In genomic region chr12:93322784-93323183, GRCh38 we compare ENCODE assay signal across 15 cellular contexts. TPM values are rescaled to one million over a fixed set of nuclear protein-coding genes. Genes with fewer than 3 reads are reported as not detected.
DNase-seq lines count a peak whose midpoint lies in the region; ATAC-seq and TF ChIP-seq lines count a peak whose summit lies in the region.
"Had no signal": no experiment of that assay in that cellular context is flagged by ENCODE, and none has a peak within 500 bp of the region (broad histone marks: within the 10 kb centered on the region; RNA-seq: fewer than 3 reads in every experiment).

No MANE protein-coding gene starts in this region.

- H3K4me3 ChIP-seq in HEK293 (ENCODE audit: low read depth, low read length) (no peak overlapping the region), SK-N-SH (ENCODE audit: low read depth in 2 of 2, low read length in 1 of 2) (no peak overlapping the region), A673 (ENCODE audit: low read depth, low read length, poor library complexity, severe bottlenecking) (no peak overlapping the region)

- BruUV-seq in A673 (replicated peaks; lab: Mats Ljungman, UMichigan): no TSS peak

- POLR2A ChIA-PET in HEK293 (lab: Yijun Ruan, JAX) (no interaction called here), SK-N-SH (lab: Yijun Ruan, JAX) (no interaction called here), A673 (lab: Charles Lee; ENCODE audit: low non-redundant PET) (interaction anchor here (0.6 kb wide), 1 partner anchor 10 kb away, joined by 8 read pairs; no protein-coding TSS in a partner anchor)

- H3K4me1 ChIP-seq in HEK293 (ENCODE audit: control insufficient read depth, insufficient read depth, low read length) (peaks cover 5% of the 10 kb centered on the region; the same call in 1 of the 2 replicates), SK-N-SH (ENCODE audit: control insufficient read depth in 1 of 2, insufficient read depth in 2 of 2, low read depth in 1 of 2, low read length in 1 of 2) (peaks cover 0 to 11% of the 10 kb centered on the region in 2 experiments; a peak in 1 of 4 replicates), A673 (ENCODE audit: insufficient read depth, low read length, poor library complexity, severe bottlenecking) (peaks cover 17% of the 10 kb centered on the region)
- H3K4me1 ChIP-seq: parathyroid adenoma had no signal

- H3K27me3 ChIP-seq in SK-N-SH (ENCODE audit: insufficient read depth): no peaks in the 10 kb centered on the region
- H3K27me3 ChIP-seq in A673 (replicated peaks; ENCODE audit: insufficient read depth, low read depth, low read length, poor library complexity): no peaks in the 10 kb centered on the region
- H3K27me3 ChIP-seq: BE2C had no signal

- no peak for TF ChIP-seq CTCF in HEK293 (tag by site-specific recombination; IDR thresholded peaks at IDR 0.05)
- TF ChIP-seq CTCF in SK-N-SH (IDR thresholded peaks at IDR 0.05): no peak
- TF ChIP-seq CTCF in A673 (conservative IDR thresholded peaks at IDR 0.05; ENCODE audit: low read depth, low read length): no peak

- H3K9ac ChIP-seq in SK-N-SH: no peak overlapping the region
- H3K9ac ChIP-seq: parathyroid adenoma had no signal

- whole genome bisulfite sequencing in SK-N-SH (ENCODE audit: low lambda C conversion rate): 59% methylated on average over 2 of the region's 2 CpGs

- peak; percentile 30 for DNase-seq in AG20443 (ENCODE audit: low spot score)
- no peak for DNase-seq in SK-N-SH
- peak; percentile 25 for DNase-seq in glomerular visceral epithelial cell (ENCODE audit: extremely low spot score)
- DNase-seq in NK-92 (lab: John Stamatoyannopoulos, UW; ENCODE audit: unreplicated experiment): no peak
- DNase-seq in A673 (ENCODE audit: low spot score): no peak
- no peak for DNase-seq in Kasumi-1 (lab: John Stamatoyannopoulos, UW)
- DNase-seq: activated CD4-positive, alpha-beta T cell treated with anti-CD3 and anti-CD28 coated beads for 4 hours; BE2C; NCI-H187; NK-92 treated with Interleukin-12 subunit alpha and Interleukin-12 subunit beta, amount 100 ng/mL, for 24 hours; stimulated activated CD4-positive, alpha-beta T cell treated with anti-CD3 and anti-CD28 coated beads, Interleukin-2, amount 100 ng/mL, for 48 hours; stimulated activated naive B cell treated with anti-CD40 and anti-IgM and Interleukin-4, amounts not matched to agents 10 μg/mL and 1 μg/mL and 100 μg/mL, for 72 hours had no signal

- ATAC-seq in HG03439 (IDR thresholded peaks at IDR 0.05; ENCODE audit: unreplicated experiment): no peak
- ATAC-seq: stimulated activated naive B cell treated with anti-CD40 and anti-IgM and Interleukin-4, amounts not matched to agents 10 μg/mL and 1 μg/mL and 100 μg/mL, for 72 hours had no signal

- CTCF ChIA-PET in HEK293 (lab: Yijun Ruan, JAX) (interaction anchor here (0.6 to 0.7 kb wide), 2 partner anchors 216 to 231 kb away, joined by 3 to 6 read pairs; no protein-coding TSS in a partner anchor), SK-N-SH (lab: Yijun Ruan, JAX) (no interaction called here), A673 (lab: Charles Lee) (no interaction called here)

- no peaks in the 10 kb centered on the region for H3K9me3 ChIP-seq in HEK293 (ENCODE audit: control insufficient read depth, insufficient read depth, low read depth, low read length)
- no peaks in the 10 kb centered on the region for H3K9me3 ChIP-seq in SK-N-SH
- no peaks in the 10 kb centered on the region for H3K9me3 ChIP-seq in A673 (ENCODE audit: low read depth, low read length, poor library complexity, severe bottlenecking)
- H3K9me3 ChIP-seq: BE2C had no signal

- H3K27ac ChIP-seq in HEK293 (ENCODE audit: extremely low read depth, low read depth, low read length): no peak overlapping the region
- no peak overlapping the region for H3K27ac ChIP-seq in SK-N-SH (ENCODE audit: low read depth in 2 of 2, low read length in 1 of 2)
- H3K27ac ChIP-seq in A673 (ENCODE audit: low read depth, low read length, poor library complexity, severe bottlenecking): no peak overlapping the region
- H3K27ac ChIP-seq: parathyroid adenoma had no signal

- H3K79me2 ChIP-seq in SK-N-SH (ENCODE audit: insufficient read depth): no peaks in the 10 kb centered on the region
- H3K79me2 ChIP-seq: parathyroid adenoma had no signal

- no peak for TF ChIP-seq EP300 in SK-N-SH (IDR thresholded peaks at IDR 0.05; ENCODE audit: borderline replicate concordance in 1 of 2, low read depth in 1 of 2, low read length in 1 of 2)

- intact Hi-C loops in A673 (cut with micrococcal nuclease; ENCODE audit: unreplicated experiment): no loop called here

- H2AFZ ChIP-seq in SK-N-SH (ENCODE audit: low read depth): peak overlapping the region; percentile 32; the same call in 1 of the 2 replicates
- H2AFZ ChIP-seq: parathyroid adenoma had no signal

- H3K9me2 ChIP-seq in SK-N-SH: no peaks in the 10 kb centered on the region

- H3F3A ChIP-seq in SK-N-SH (replicated peaks; ENCODE audit: insufficient read depth): no peaks in the 10 kb centered on the region

- no peaks in the 10 kb centered on the region for H4K20me1 ChIP-seq in SK-N-SH (ENCODE audit: insufficient read depth)

- TF ChIP-seq RAD21 in SK-N-SH (IDR thresholded peaks at IDR 0.05; ENCODE audit: low read length): no peak

- no peak overlapping the region for H3K4me2 ChIP-seq in SK-N-SH

- H3K36me3 ChIP-seq in HEK293 (ENCODE audit: control insufficient read depth in 2 of 2, insufficient read depth in 1 of 2, low read length in 2 of 2) (no peaks in the 10 kb centered on the region), SK-N-SH (replicated peaks in 1 of 2; ENCODE audit: control insufficient read depth in 1 of 2, insufficient read depth in 2 of 2, low read length in 1 of 2) (no peaks in the 10 kb centered on the region), A673 (ENCODE audit: insufficient read depth, low read length, poor library complexity, severe bottlenecking) (no peaks in the 10 kb centered on the region)
- H3K36me3 ChIP-seq: BE2C had no signal

TF ChIP-seq in HEK293, 187 proteins besides CTCF, POLR2A, EP300 and RAD21:
- TF ChIP-seq PRDM4 (tag by site-specific recombination; IDR thresholded peaks at IDR 0.05): no peak
- TF ChIP-seq ZNF600 (tag by site-specific recombination; IDR thresholded peaks at IDR 0.05): 0 out of 2 replicates have a peak, but pooled peaks have one; percentile 44
- TF ChIP-seq SP7 (tag by site-specific recombination; IDR thresholded peaks at IDR 0.05): 0 out of 2 replicates have a peak, but pooled peaks have one; percentile 32
TF ChIP-seq in HEK293: peak in this region for 2.

TF ChIP-seq in SK-N-SH, 30 proteins besides CTCF, POLR2A, EP300 and RAD21:
- TF ChIP-seq MEF2A (IDR thresholded peaks at IDR 0.05; ENCODE audit: borderline replicate concordance, low read depth) (no peak), RFX5 (IDR thresholded peaks at IDR 0.05; ENCODE audit: low read length) (no peak), FOXJ3 (CRISPR knock-in tag; IDR thresholded peaks at IDR 0.05) (no peak), PBX3 (IDR thresholded peaks at IDR 0.05) (no peak), POLR2AphosphoS5 (IDR thresholded peaks at IDR 0.05; ENCODE audit: low read depth, low read length) (no peak), ELF1 (IDR thresholded peaks at IDR 0.05) (no peak), JUND (IDR thresholded peaks at IDR 0.05) (no peak), CHD2 (IDR thresholded peaks at IDR 0.05; ENCODE audit: low read length, partially characterized antibody) (no peak), TEAD4 (IDR thresholded peaks at IDR 0.05; ENCODE audit: borderline replicate concordance, insufficient read depth) (no peak), GATA2 (CRISPR knock-in tag; IDR thresholded peaks at IDR 0.05) (no peak)

RNA-seq across cellular contexts. Expression of gene NUDT4, which starts 54.9 kb away (rescaled TPM):
- 19.8 and 26.0 TPM in 2 replicates for polyA plus RNA-seq in SK-N-SH (2012; rRNA removed)
- polyA plus RNA-seq in SK-N-SH (2012; cell fraction: cytosol; rRNA removed): 31.6 and 41.1 TPM in 2 replicates
- polyA plus RNA-seq in SK-N-SH (2012; cell fraction: nucleus; rRNA removed): 10.8 and 16.7 TPM in 2 replicates
- 79.6 and 93.8 TPM in 2 replicates for total RNA-seq in A673 (2021)

Comparison
In these comparisons a context has a peak if more than half of its experiments do, and no peak if none do; other contexts are left out.
1. DNase-seq: peak in AG20443 (single experiment) and glomerular visceral epithelial cell (single experiment); none in SK-N-SH (single experiment), NK-92 (single experiment), A673 (single experiment) and Kasumi-1 (0 of 2).